21 cellular contexts compared by ENCODE assay signal in the genomic region with DNA sequence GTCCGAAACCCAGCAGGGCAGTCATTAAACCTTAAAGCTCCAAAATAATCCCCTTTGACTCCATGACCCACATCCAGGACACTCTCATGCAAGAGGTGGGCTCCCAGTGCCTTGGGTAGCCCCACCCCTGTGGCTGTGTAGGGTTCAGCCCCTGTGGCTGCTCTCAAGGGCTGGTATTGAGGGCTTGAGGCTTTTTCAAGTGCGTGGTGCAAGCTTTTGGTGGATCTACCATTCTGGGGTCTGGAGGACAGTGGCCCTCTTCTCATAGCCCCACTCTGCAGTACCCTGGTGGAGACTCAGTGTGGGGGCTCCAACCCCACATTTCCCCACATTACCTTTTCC.
"Had no signal": no experiment of that assay in that cellular context is flagged by ENCODE, and none has a peak within 500 bp of the region (broad histone marks: within the 10 kb centered on the region; RNA-seq: fewer than 3 reads in every experiment).

No MANE protein-coding gene starts in this region.

- H3K36me3 ChIP-seq: colonic mucosa, uterus had no signal

- ATAC-seq: left cardiac atrium; left ventricle myocardium superior; naive thymus-derived CD4-positive, alpha-beta T cell had no signal

- H3K27ac Mint-ChIP-seq: endodermal cell, nephron progenitor cell had no signal

- H3K27me3 Mint-ChIP-seq: naive thymus-derived CD4-positive, alpha-beta T cell had no signal

- H3K9me3 ChIP-seq: colonic mucosa, neutrophil, sigmoid colon, thyroid gland, upper lobe of left lung, uterus had no signal

- H3K4me3 Mint-ChIP-seq: endodermal cell, nephron progenitor cell had no signal

- FAIRE-seq: endothelial cell of umbilical vein, kidney had no signal

- H3K4me1 ChIP-seq: colonic mucosa, uterus had no signal

- H2AFZ ChIP-seq: hepatocyte had no signal

- H3K27me3 ChIP-seq: colonic mucosa, hepatocyte, neutrophil, sigmoid colon, thyroid gland, upper lobe of left lung, uterus had no signal

- H3K27ac ChIP-seq: colonic mucosa, hepatocyte, sigmoid colon, thyroid gland, upper lobe of left lung, uterus had no signal

- H3K4me2 ChIP-seq: hepatocyte had no signal

- H3K4me1 Mint-ChIP-seq: endodermal cell, nephron progenitor cell had no signal

- H3K4me3 ChIP-seq: colonic mucosa, hepatocyte, sigmoid colon, skin epidermis, thyroid gland, upper lobe of left lung, uterus had no signal

- DNase-seq: colonic mucosa; effector CD4-positive, alpha-beta T cell; endodermal cell; foreskin melanocyte; head of caudate nucleus; kidney; left cardiac atrium; left ventricle myocardium superior; naive thymus-derived CD4-positive, alpha-beta T cell; nephron progenitor cell; posterior cingulate gyrus; sigmoid colon; stimulated activated CD4-positive, alpha-beta T cell treated with anti-CD3 and anti-CD28 coated beads, Interleukin-12 subunit alpha, Interleukin-12 subunit beta, amount 100 ng/mL, for 4 hours; stimulated activated naive CD4-positive, alpha-beta T cell treated with Interleukin-2 at 50 U/mL for 16 hours; thyroid gland; upper lobe of left lung; uterus had no signal
